29 cellular contexts compared by ENCODE assay signal in the genomic region with DNA sequence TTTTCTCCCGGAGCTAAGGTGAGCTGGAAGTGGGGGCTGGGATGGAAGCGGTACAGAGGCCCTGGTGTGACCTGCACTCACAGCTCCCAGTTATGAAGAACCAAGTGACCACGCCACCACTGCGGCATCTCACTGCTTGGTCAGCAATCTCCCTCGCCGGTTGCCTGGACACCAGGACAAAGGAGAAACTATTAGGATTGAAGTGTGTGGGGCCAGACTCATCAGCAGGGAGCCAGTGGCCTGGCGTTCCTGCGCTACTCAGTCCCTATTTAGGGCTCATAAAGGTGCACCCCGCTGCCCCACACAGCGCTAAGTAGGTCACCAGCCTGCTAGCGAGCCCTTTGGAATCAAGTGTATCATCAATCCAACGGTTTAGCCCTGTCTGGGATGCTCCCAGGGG.
"Had no signal": no experiment of that assay in that cellular context is flagged by ENCODE, and none has a peak within 500 bp of the region (broad histone marks: within the 10 kb centered on the region; RNA-seq: fewer than 3 reads in every experiment).

No MANE protein-coding gene starts in this region.

- H3K79me2 ChIP-seq: hepatocyte had no signal

- DNase-seq: activated CD4-positive, alpha-beta T cell treated with anti-CD3 and anti-CD28 coated beads for 48 hours; activated CD4-positive, alpha-beta T cell treated with anti-CD3 and anti-CD28 coated beads, Interleukin-2, amount 50 U/mL, for 48 hours; activated CD8-positive, alpha-beta memory T cell treated with anti-CD3 and anti-CD28 coated beads for 24 hours; activated effector memory CD4-positive, alpha-beta T cell treated with anti-CD3 and anti-CD28 coated beads, Interleukin-2, amount 50 U/mL, for 16 hours; activated naive CD4-positive, alpha-beta T cell treated with anti-CD3 and anti-CD28 coated beads for 36 hours; activated naive CD8-positive, alpha-beta T cell treated with anti-CD3 and anti-CD28 coated beads for 36 hours; adrenal gland; aorta; body of pancreas; colonic mucosa; dorsolateral prefrontal cortex; effector memory CD8-positive, alpha-beta T cell; erythroblast; left colon; pancreas; spleen; stimulated activated naive CD4-positive, alpha-beta T cell; SW 1271; T-helper 17 cell; T1000; tibial artery; WERI-Rb-1 had no signal

- H3K27ac Mint-ChIP-seq: activated naive CD4-positive, alpha-beta T cell treated with anti-CD3 and anti-CD28 coated beads for 36 hours; activated naive CD8-positive, alpha-beta T cell treated with anti-CD3 and anti-CD28 coated beads for 36 hours; effector memory CD8-positive, alpha-beta T cell; memory B cell; nephron; T-helper 17 cell had no signal

- H3K9me3 ChIP-seq: adrenal gland, body of pancreas, colonic mucosa, pancreas, prostate gland, suprapubic skin, tibial artery had no signal

- H3K27me3 ChIP-seq: adrenal gland, body of pancreas, colonic mucosa, hepatocyte, pancreas had no signal

- H3K36me3 ChIP-seq: adrenal gland, colonic mucosa, gastroesophageal sphincter, pancreas, prostate gland, spleen, suprapubic skin, tibial artery, WERI-Rb-1 had no signal

- H3K4me2 ChIP-seq: hepatocyte had no signal

- H3K9me3 Mint-ChIP-seq: activated naive CD4-positive, alpha-beta T cell treated with anti-CD3 and anti-CD28 coated beads for 36 hours; activated naive CD8-positive, alpha-beta T cell treated with anti-CD3 and anti-CD28 coated beads for 36 hours; effector memory CD8-positive, alpha-beta T cell; memory B cell; nephron had no signal

- H3K4me1 Mint-ChIP-seq: activated naive CD8-positive, alpha-beta T cell treated with anti-CD3 and anti-CD28 coated beads for 36 hours; memory B cell had no signal

- H3K27ac ChIP-seq: adrenal gland, body of pancreas, colonic mucosa, gastroesophageal sphincter, hepatocyte, pancreas, prostate gland, spleen, suprapubic skin, tibial artery, WERI-Rb-1 had no signal

- H3K36me3 Mint-ChIP-seq: activated naive CD8-positive, alpha-beta T cell treated with anti-CD3 and anti-CD28 coated beads for 36 hours; memory B cell had no signal

- H3K4me1 ChIP-seq: colonic mucosa, pancreas, prostate gland, suprapubic skin had no signal

- H2AFZ ChIP-seq: hepatocyte had no signal

- H3K4me3 ChIP-seq: adrenal gland, body of pancreas, colonic mucosa, dorsolateral prefrontal cortex, gastroesophageal sphincter, hepatocyte, pancreas, prostate gland, spleen, suprapubic skin, tibial artery had no signal

- H3K4me3 Mint-ChIP-seq: activated naive CD4-positive, alpha-beta T cell treated with anti-CD3 and anti-CD28 coated beads for 36 hours; activated naive CD8-positive, alpha-beta T cell treated with anti-CD3 and anti-CD28 coated beads for 36 hours; effector memory CD8-positive, alpha-beta T cell; memory B cell; nephron; T-helper 17 cell had no signal

- ATAC-seq: activated CD4-positive, CD25-positive, alpha-beta regulatory T cell treated with anti-CD3 and anti-CD28 coated beads, Interleukin-2, amount 50 U/mL, for 24 hours; body of pancreas; effector memory CD8-positive, alpha-beta T cell; gastroesophageal sphincter; left colon; pancreas; T-helper 17 cell had no signal
